In the genomic region with DNA sequence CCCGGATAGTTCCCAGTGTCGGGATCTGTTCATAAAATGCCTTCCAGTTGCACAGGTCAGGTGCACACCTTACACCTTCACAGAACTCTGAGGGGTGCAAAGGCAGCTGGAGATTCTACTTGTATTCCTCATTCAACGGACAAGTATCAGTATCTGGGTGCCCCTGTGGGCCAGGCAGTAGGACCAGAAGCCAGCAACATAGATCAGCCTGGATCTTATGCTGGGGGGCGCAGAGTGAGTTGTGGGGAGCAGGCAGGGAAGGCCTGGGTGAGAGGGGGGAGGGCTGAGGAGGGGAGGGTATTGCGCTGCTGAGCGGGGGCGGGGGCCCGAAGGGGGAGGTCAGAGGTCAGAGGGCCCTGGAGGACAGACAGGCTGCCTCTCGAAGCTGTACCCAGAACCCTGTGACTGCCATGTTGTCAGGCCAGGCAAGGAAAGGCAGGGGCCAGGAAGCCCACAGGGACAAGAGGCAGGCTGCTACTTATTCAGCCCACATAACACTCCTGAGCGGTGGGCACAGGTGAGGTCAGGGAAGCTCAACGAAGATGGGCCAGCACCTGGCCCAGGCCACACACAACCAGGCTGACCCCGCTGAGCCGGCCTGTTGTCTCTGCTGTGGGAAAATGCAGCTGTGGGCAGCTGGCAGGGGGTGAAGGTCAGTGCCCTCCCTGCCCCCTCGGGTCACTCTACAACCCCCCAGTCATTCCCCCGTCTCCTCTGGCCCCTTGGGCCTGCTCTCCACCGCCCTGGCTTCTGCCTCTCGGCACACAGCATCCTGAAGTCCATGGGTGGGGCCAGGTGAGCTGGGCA, we compare ENCODE assay signal across 13 cellular contexts. TPM values are rescaled to one million over a fixed set of nuclear protein-coding genes. Genes with fewer than 3 reads are reported as not detected.
DNase-seq lines count a peak whose midpoint lies in the region; ATAC-seq and TF ChIP-seq lines count a peak whose summit lies in the region.
"Had no signal": no experiment of that assay in that cellular context is flagged by ENCODE, and none has a peak within 500 bp of the region (broad histone marks: within the 10 kb centered on the region; RNA-seq: fewer than 3 reads in every experiment).

No MANE protein-coding gene starts in this region.

- H2AFZ ChIP-seq in GM23338 (no peak overlapping the region), mesenchymal stem cell (ENCODE audit: low read depth, low read length) (no peak overlapping the region)

- no peak overlapping the region for H2BK12ac ChIP-seq in mesenchymal stem cell (ENCODE audit: low read length in 2 of 2)

- no peak overlapping the region for H2BK15ac ChIP-seq in mesenchymal stem cell (ENCODE audit: low read depth, poor library complexity, severe bottlenecking)

- WGBS in mesenchymal stem cell, result 82% methylated on average over 16 of the region's 17 CpGs

- H3K18ac ChIP-seq in mesenchymal stem cell (ENCODE audit: low read depth in 1 of 2, low read length in 2 of 2), result no peak overlapping the region

- no peak overlapping the region for H2BK5ac ChIP-seq in mesenchymal stem cell (ENCODE audit: low read depth, low read length, poor library complexity, severe bottlenecking)

- ATAC-seq in GM23338 (no peak), GM18520 (IDR thresholded peaks at IDR 0.05; ENCODE audit: unreplicated experiment) (no peak)
- ATAC-seq: left lobe of liver had no signal

- H3K4me1 ChIP-seq in A673 (ENCODE audit: insufficient read depth, low read length, poor library complexity, severe bottlenecking) (peaks cover 24% of the 10 kb centered on the region), GM23338 (ENCODE audit: insufficient read depth) (peaks cover 27% of the 10 kb centered on the region; the same call in 1 of the 2 replicates), mononuclear cell (ENCODE audit: insufficient read depth, low read length) (peaks cover 60% of the 10 kb centered on the region), mesenchymal stem cell (ENCODE audit: control insufficient read depth, insufficient read depth, low read depth, low read length) (peaks cover 50% of the 10 kb centered on the region)

- peaks cover 50% of the 10 kb centered on the region for H3K27me3 Mint-ChIP-seq in GM23338 (ENCODE audit: insufficient read depth, low read depth, poor library complexity)
- no peaks in the 10 kb centered on the region for H3K27me3 Mint-ChIP-seq in activated naive CD8-positive, alpha-beta T cell

- H3K27me3 ChIP-seq in A673 (replicated peaks; ENCODE audit: insufficient read depth, low read depth, low read length, poor library complexity), result peaks cover 15% of the 10 kb centered on the region
- peaks cover 50% of the 10 kb centered on the region for H3K27me3 ChIP-seq in GM23338 (ENCODE audit: insufficient read depth)
- H3K27me3 ChIP-seq in mononuclear cell (ENCODE audit: insufficient read depth, low read length), result peaks cover 18% of the 10 kb centered on the region
- peaks cover 19 to 43% of the 10 kb centered on the region in 2 experiments for H3K27me3 ChIP-seq in mesenchymal stem cell (ENCODE audit: control insufficient read depth in 1 of 2, insufficient read depth in 1 of 2, low read length in 2 of 2)

- H3K36me3 ChIP-seq in A673 (ENCODE audit: insufficient read depth, low read length, poor library complexity, severe bottlenecking) (no peaks in the 10 kb centered on the region), GM23338 (ENCODE audit: insufficient read depth) (no peaks in the 10 kb centered on the region), mesenchymal stem cell (ENCODE audit: control insufficient read depth in 1 of 2, insufficient read depth in 2 of 2, low read depth in 1 of 2, low read length in 2 of 2) (peaks cover 0 to 11% of the 10 kb centered on the region in 2 experiments)

- H2AK5ac ChIP-seq in mesenchymal stem cell (ENCODE audit: low read length, severe bottlenecking), result no peak overlapping the region

- H3K27ac Mint-ChIP-seq in GM23338, result no peak overlapping the region
- no peak overlapping the region for H3K27ac Mint-ChIP-seq in activated naive CD8-positive, alpha-beta T cell

- H3K27ac ChIP-seq in A673 (ENCODE audit: low read depth, low read length, poor library complexity, severe bottlenecking) (no peak overlapping the region), GM23338 (ENCODE audit: low read depth) (no peak overlapping the region), mesenchymal stem cell (ENCODE audit: low read length, poor library complexity, severe bottlenecking) (no peak overlapping the region)

- TF ChIP-seq CTCF in A673 (conservative IDR thresholded peaks at IDR 0.05; ENCODE audit: low read depth, low read length) (no peak), GM23338 (conservative IDR thresholded peaks at IDR 0.05; ENCODE audit: low read depth in 2 of 2) (no peak)

- no peaks in the 10 kb centered on the region for H3K79me2 ChIP-seq in GM23338 (replicated peaks; ENCODE audit: insufficient read depth)

- H3K36me3 Mint-ChIP-seq in GM23338 (ENCODE audit: low read depth), result no peaks in the 10 kb centered on the region; the same call in 2 of the 3 replicates
- H3K36me3 Mint-ChIP-seq in activated naive CD8-positive, alpha-beta T cell, result no peaks in the 10 kb centered on the region

- no peak overlapping the region for H4K91ac ChIP-seq in mesenchymal stem cell (ENCODE audit: low read length)

- H3K9me3 Mint-ChIP-seq in GM23338, result 0 out of 3 replicates have a peak, but pooled peaks cover 3% of the 10 kb centered on the region
- no peaks in the 10 kb centered on the region for H3K9me3 Mint-ChIP-seq in activated naive CD8-positive, alpha-beta T cell (ENCODE audit: low read depth)

- no peak overlapping the region for H3K23ac ChIP-seq in mesenchymal stem cell (ENCODE audit: low read length in 2 of 2)

- H3K9ac ChIP-seq in mesenchymal stem cell (ENCODE audit: low read length), result no peak overlapping the region

- no peak for DNase-seq in A673 (ENCODE audit: low spot score)
- no peak for DNase-seq in GM23338 (ENCODE audit: low spot score)
- no peak for DNase-seq in mesenchymal stem cell
- DNase-seq in islet precursor cell, result no peak
- DNase-seq in MV-4-11 (lab: John Stamatoyannopoulos, UW), result no peak
- DNase-seq: EL, NCI-H1048 had no signal

- no peak overlapping the region for H2BK120ac ChIP-seq in mesenchymal stem cell (ENCODE audit: low read depth, low read length)

- POLR2A ChIA-PET in A673 (lab: Charles Lee; ENCODE audit: low non-redundant PET), result no interaction called here

- peak overlapping the region; percentile 77 for H3K4me3 Mint-ChIP-seq in GM23338
- H3K4me3 Mint-ChIP-seq in activated naive CD8-positive, alpha-beta T cell, result peak overlapping the region; percentile 76

- peaks cover 33% of the 10 kb centered on the region for H3K4me1 Mint-ChIP-seq in GM23338
- H3K4me1 Mint-ChIP-seq in activated naive CD8-positive, alpha-beta T cell (ENCODE audit: low read depth), result peaks cover 35% of the 10 kb centered on the region

- no peak overlapping the region for H4K8ac ChIP-seq in mesenchymal stem cell (ENCODE audit: low read length)

- no peaks in the 10 kb centered on the region for H3K9me2 ChIP-seq in GM23338 (ENCODE audit: insufficient read depth)

- CTCF ChIA-PET in A673 (lab: Charles Lee), result no interaction called here

- no peaks in the 10 kb centered on the region for H3K9me3 ChIP-seq in A673 (ENCODE audit: low read depth, low read length, poor library complexity, severe bottlenecking)
- no peaks in the 10 kb centered on the region for H3K9me3 ChIP-seq in mononuclear cell (ENCODE audit: low read depth, low read length)
- H3K9me3 ChIP-seq in mesenchymal stem cell (ENCODE audit: control insufficient read depth, low read length), result no peaks in the 10 kb centered on the region

- BruUV-seq in A673 (replicated peaks; lab: Mats Ljungman, UMichigan), result no TSS peak

- intact Hi-C loops in A673 (cut with micrococcal nuclease; ENCODE audit: unreplicated experiment), result no loop called here

- H3K4me3 ChIP-seq in A673 (ENCODE audit: low read depth, low read length, poor library complexity, severe bottlenecking) (peak overlapping the region; percentile 82), GM23338 (peak overlapping the region; percentile 69), mononuclear cell (ENCODE audit: low read length) (peak overlapping the region; percentile 67), mesenchymal stem cell (ENCODE audit: insufficient read depth in 1 of 2, low read depth in 1 of 2, low read length in 2 of 2) (peak overlapping the region in 1 of 2 experiments; percentile 75)

- H4K20me1 ChIP-seq in GM23338 (replicated peaks; ENCODE audit: insufficient read depth), result no peaks in the 10 kb centered on the region

- H3K4me2 ChIP-seq in GM23338 (peak overlapping the region; percentile 88), mesenchymal stem cell (ENCODE audit: low read length, poor library complexity, severe bottlenecking) (no peak overlapping the region)

- 0 out of 2 replicates have a peak, but pooled peaks cover 7% of the 10 kb centered on the region for H3F3A ChIP-seq in GM23338 (replicated peaks; ENCODE audit: low read depth)

- no peak overlapping the region for H3K14ac ChIP-seq in mesenchymal stem cell (ENCODE audit: low read length in 2 of 2)

- peaks cover 24% of the 10 kb centered on the region for H3K79me1 ChIP-seq in mesenchymal stem cell (replicated peaks; ENCODE audit: low read length, poor library complexity, severe bottlenecking)

- H3K4ac ChIP-seq in mesenchymal stem cell (ENCODE audit: low read depth in 1 of 2, low read length in 2 of 2), result no peak overlapping the region

RNA-seq across cellular contexts. Expression of gene OPRL1, which starts 1.1 kb away (rescaled TPM):
- total RNA-seq in A673 (2021) (0.32 and 0.46 TPM in 2 replicates), mononuclear cell (1.3 TPM)
- total RNA-seq in GM23338 (2014; rRNA removed; shearing (Covaris generic)), result 0.74 and 1.1 TPM in 2 replicates
- polyA plus RNA-seq in GM23338 (2016; fragmentation: Nextera tagmentation; extraction: Ambion mirVana), result 0.24 and 0.27 TPM in 2 replicates
- 0.54 TPM for polyA plus RNA-seq in mesenchymal stem cell (2013, experiment 1 of 2)
- 0.40 TPM for polyA plus RNA-seq in mesenchymal stem cell (2013, experiment 2 of 2)

RNA-seq across cellular contexts. Expression of gene RGS19, which starts 1.7 kb away (rescaled TPM):
- 14.4 and 16.4 TPM in 2 replicates for total RNA-seq in A673 (2021)
- 15.0 and 19.7 TPM in 2 replicates for total RNA-seq in GM23338 (2014; rRNA removed; shearing (Covaris generic))
- polyA plus RNA-seq in GM23338 (2016; fragmentation: Nextera tagmentation; extraction: Ambion mirVana), result 12.5 and 13.1 TPM in 2 replicates
- total RNA-seq in mononuclear cell, result 33.6 TPM
- 11.6 TPM for polyA plus RNA-seq in mesenchymal stem cell (2013, experiment 1 of 2)
- polyA plus RNA-seq in mesenchymal stem cell (2013, experiment 2 of 2), result 13.4 TPM

RNA-seq across cellular contexts. Expression of gene LKAAEAR1, which starts 3.2 kb away (rescaled TPM):
- 0.37 and 0.62 TPM in 2 replicates for total RNA-seq in A673 (2021)
- 1.1 TPM in 1 of 2 replicates, not detected in the other for total RNA-seq in GM23338 (2014; rRNA removed; shearing (Covaris generic))
- 1.8 and 2.4 TPM in 2 replicates for polyA plus RNA-seq in GM23338 (2016; fragmentation: Nextera tagmentation; extraction: Ambion mirVana)
- total RNA-seq in mononuclear cell, result 0.42 TPM
- polyA plus RNA-seq in mesenchymal stem cell (2013, experiment 1 of 2), result 0.08 TPM
- polyA plus RNA-seq in mesenchymal stem cell (2013, experiment 2 of 2), result not detected
- total RNA-seq: endothelial cell of umbilical vein, left lobe of liver, ureter had no signal

RNA-seq across cellular contexts. Expression of gene TCEA2, which starts 18.0 kb away (rescaled TPM):
- total RNA-seq in A673 (2021), result 35.0 and 41.3 TPM in 2 replicates
- 15.0 and 21.0 TPM in 2 replicates for total RNA-seq in GM23338 (2014; rRNA removed; shearing (Covaris generic))
- 54.4 and 58.9 TPM in 2 replicates for polyA plus RNA-seq in GM23338 (2016; fragmentation: Nextera tagmentation; extraction: Ambion mirVana)
- total RNA-seq in mononuclear cell, result 6.0 TPM
- polyA plus RNA-seq in mesenchymal stem cell (2013, experiment 1 of 2), result 57.9 TPM
- polyA plus RNA-seq in mesenchymal stem cell (2013, experiment 2 of 2), result 60.9 TPM

RNA-seq across cellular contexts. Expression of gene NPBWR2, which starts 26.3 kb away (rescaled TPM):
- not detected in 2 replicates for total RNA-seq in A673 (2021)
- not detected in 2 replicates for total RNA-seq in GM23338 (2014; rRNA removed; shearing (Covaris generic))
- polyA plus RNA-seq in GM23338 (2016; fragmentation: Nextera tagmentation; extraction: Ambion mirVana), result not detected in 2 replicates
- not detected for total RNA-seq in mononuclear cell
- not detected for polyA plus RNA-seq in mesenchymal stem cell (2013, experiment 1 of 2)
- polyA plus RNA-seq in mesenchymal stem cell (2013, experiment 2 of 2), result not detected
- total RNA-seq: endothelial cell of umbilical vein, left lobe of liver, ureter had no signal
- polyA plus RNA-seq: endothelial cell of umbilical vein had no signal
